9 cellular contexts compared by ENCODE assay signal in genomic region chrX:132092439-132093065, GRCh38. TPM values are rescaled to one million over a fixed set of nuclear protein-coding genes. Genes with fewer than 3 reads are reported as not detected.
A peak's percentile ranks its signal among the peaks of the same experiment; 100 is the strongest.
DNase-seq lines count a peak whose midpoint lies in the region; ATAC-seq and TF ChIP-seq lines count a peak whose summit lies in the region.
"Had no signal": no experiment of that assay in that cellular context is flagged by ENCODE, and none has a peak within 500 bp of the region (broad histone marks: within the 10 kb centered on the region; RNA-seq: fewer than 3 reads in every experiment).

No MANE protein-coding gene starts in this region.

- H3K4me3 ChIP-seq in WI38 (ENCODE audit: low read depth, low read length) (no peak overlapping the region), left lung (no peak overlapping the region)
- H3K4me3 ChIP-seq: BLaER1 had no signal

- intact Hi-C loops in left lung (cut with DNase I): no loop called here

- H3K27me3 Mint-ChIP-seq in central memory CD8-positive, alpha-beta T cell: no peaks in the 10 kb centered on the region

- H3K4me1 Mint-ChIP-seq in central memory CD8-positive, alpha-beta T cell: peaks cover 10% of the 10 kb centered on the region

- ATAC-seq in HG02610 (IDR thresholded peaks at IDR 0.05; ENCODE audit: unreplicated experiment): peak; percentile 59
- peak; percentile 62 for ATAC-seq in central memory CD8-positive, alpha-beta T cell (replicated peaks; ENCODE audit: extremely low read depth, poor library complexity, severe bottlenecking)
- peak; percentile 86 for ATAC-seq in left lung

- no peak overlapping the region for H3K27ac Mint-ChIP-seq in central memory CD8-positive, alpha-beta T cell (ENCODE audit: low read depth)

- H3K27ac ChIP-seq in left lung: no peak overlapping the region
- H3K27ac ChIP-seq: BLaER1 had no signal

- DNase-seq in NCI-H187 (lab: John Stamatoyannopoulos, UW) (peak; percentile 1 to 14), NCI-H187 treated with DMSO at 0.1 percent for 48 hours (lab: John Stamatoyannopoulos, UW) (no peak), NCI-H1694 treated with DMSO at 0.1 percent for 48 hours (lab: John Stamatoyannopoulos, UW) (peak; percentile 47), left lung (peak in 1 of 2 donors; percentile 34)
- peak; percentile 14 to 21 for DNase-seq in central memory CD8-positive, alpha-beta T cell (ENCODE audit: low spot score in 2 of 2)
- peak; percentile 5 for DNase-seq in stimulated activated CD8-positive, alpha-beta memory T cell treated with anti-CD3 and anti-CD28 coated beads, Interleukin-15, amount 100 ng/mL, for 1 hour (ENCODE audit: low read depth)

- H3K27me3 ChIP-seq in left lung: peaks cover 0 to 13% of the 10 kb centered on the region in 2 donors

- no peaks in the 10 kb centered on the region for H3K4me1 ChIP-seq in left lung

- TF ChIP-seq CTCF in WI38 (IDR thresholded peaks at IDR 0.05; ENCODE audit: low read depth, low read length) (peak; percentile 63), left lung (IDR thresholded peaks at IDR 0.05) (peak; percentile 60 to 74)

- no peaks in the 10 kb centered on the region for H3K36me3 ChIP-seq in left lung
- H3K36me3 ChIP-seq: BLaER1 had no signal

- no peaks in the 10 kb centered on the region for H3K9me3 Mint-ChIP-seq in central memory CD8-positive, alpha-beta T cell

- no peaks in the 10 kb centered on the region for H3K36me3 Mint-ChIP-seq in central memory CD8-positive, alpha-beta T cell (ENCODE audit: insufficient read depth)

- no peaks in the 10 kb centered on the region for H3K9me3 ChIP-seq in left lung
- H3K9me3 ChIP-seq: BLaER1 had no signal

- H3K4me3 Mint-ChIP-seq in central memory CD8-positive, alpha-beta T cell: no peak overlapping the region

RNA-seq across cellular contexts. Expression of gene FRMD7, which starts 35.3 kb away (rescaled TPM):
- total RNA-seq in left lung: not detected
